In genomic region chr19:6730153-6730804, GRCh38 we compare ENCODE assay signal across 8 cellular contexts. TPM values are rescaled to one million over a fixed set of nuclear protein-coding genes. Genes with fewer than 3 reads are reported as not detected.
DNase-seq lines count a peak whose midpoint lies in the region; ATAC-seq and TF ChIP-seq lines count a peak whose summit lies in the region.

No MANE protein-coding gene starts in this region.

- H3K4me3 ChIP-seq in left lung = peak overlapping the region in 1 of 2 donors; percentile 30
- peak overlapping the region; percentile 22 to 40 (median 30) for H3K4me3 ChIP-seq in stomach

- H3K36me3 ChIP-seq in left lung (peaks cover 0 to 43% of the 10 kb centered on the region in 2 donors), stomach (peaks cover 10 to 49% (median 37%) of the 10 kb centered on the region in 4 donors)

- no peaks in the 10 kb centered on the region for H3K9me3 ChIP-seq in left lung
- no peaks in the 10 kb centered on the region for H3K9me3 ChIP-seq in stomach

- intact Hi-C loops in left lung (cut with DNase I) (loop anchor here (10.0 kb wide), 1 partner anchor 135 kb away; no protein-coding TSS in a partner anchor), stomach (cut with DNase I; ENCODE audit: low total_unique reads) (loop anchor here (10.0 kb wide), 1 partner anchor 135 kb away; no protein-coding TSS in a partner anchor)

- TF ChIP-seq POLR2A in stomach (IDR thresholded peaks at IDR 0.05) = no peak

- peak overlapping the region; percentile 3 to 38 for H3K27ac ChIP-seq in left lung
- peak overlapping the region in 4 of 5 donors; percentile 48 to 77 (median 62) for H3K27ac ChIP-seq in stomach

- no peak for TF ChIP-seq EP300 in stomach (IDR thresholded peaks at IDR 0.05)

- DNase-seq in NCI-H82 (lab: John Stamatoyannopoulos, UW) (peak; percentile 38), NCI-H82 treated with DMSO at 0.1 percent for 48 hours (lab: John Stamatoyannopoulos, UW; ENCODE audit: unreplicated experiment) (no peak), left lung (peak; percentile 87 to 91), stomach (peak; percentile 92), germinal center (ENCODE audit: low spot score) (no peak)
- peak; percentile 70 to 77 for DNase-seq in activated T-cell treated with anti-CD3 and anti-CD28 coated beads, Interleukin-2, amount 50 U/mL, for 48 hours

- TF ChIP-seq CTCF in left lung (IDR thresholded peaks at IDR 0.05) (no peak), stomach (IDR thresholded peaks at IDR 0.05) (no peak)

- H3K4me1 ChIP-seq in left lung (peaks cover 5 to 38% of the 10 kb centered on the region in 2 donors), stomach (peaks cover 13 to 35% (median 18%) of the 10 kb centered on the region in 4 donors)

- peak; percentile 94 for ATAC-seq in left lung
- ATAC-seq in HG03108 (IDR thresholded peaks at IDR 0.05; ENCODE audit: unreplicated experiment) = no peak
- no peak for ATAC-seq in HG03378 (IDR thresholded peaks at IDR 0.05; ENCODE audit: unreplicated experiment)

- H3K27me3 ChIP-seq in left lung = no peaks in the 10 kb centered on the region
- H3K27me3 ChIP-seq in stomach = no peaks in the 10 kb centered on the region

- 33 to 51% (median 36%) methylated on average over 25 to 27 of the region's 27 CpGs for WGBS in stomach, 5 donors

RNA-seq across cellular contexts. Expression of gene GPR108, which starts 7.1 kb away (rescaled TPM):
- total RNA-seq in left lung (10 to 100 TPM; 64.1 to 81.7 TPM), stomach (10 to 100 TPM; 28.1 to 78.6 (median 54.2) TPM)
- 100 to 1,000 TPM in 1 of 3 donors, 10 to 100 TPM in 2; 59.9 to 132 (median 64.4) TPM for polyA plus RNA-seq in stomach

RNA-seq across cellular contexts. Expression of gene TRIP10, which starts 9.2 kb away (rescaled TPM):
- total RNA-seq in left lung (10 to 100 TPM; 62.3 to 75.3 TPM), stomach (10 to 100 TPM; 30.1 to 91.5 (median 86.9) TPM)
- 100 to 1,000 TPM in 1 of 3 donors, 10 to 100 TPM in 2; 44.9 to 111 (median 46.8) TPM for polyA plus RNA-seq in stomach

RNA-seq across cellular contexts. Expression of gene C3, which starts 9.8 kb away (rescaled TPM):
- 100 to 1,000 TPM; 748 to 881 TPM for total RNA-seq in left lung
- 1,000 to 10,000 TPM in 1 of 5 donors, 100 to 1,000 TPM in 2, 10 to 100 TPM in 2; 35.3 to 1,672 (median 430) TPM for total RNA-seq in stomach
- 100 to 1,000 TPM in 1 of 3 donors, 10 to 100 TPM in 2; 22.8 to 367 (median 75.0) TPM for polyA plus RNA-seq in stomach

RNA-seq across cellular contexts. Expression of gene SH2D3A, which starts 37.0 kb away (rescaled TPM):
- total RNA-seq in left lung (10 to 100 TPM; 24.2 to 27.6 TPM), stomach (10 to 100 TPM in 4 of 5 donors, 1 to 10 TPM in 1; 8.8 to 71.3 (median 43.0) TPM)
- polyA plus RNA-seq in stomach = 10 to 100 TPM; 19.9 to 23.6 (median 20.2) TPM

RNA-seq across cellular contexts. Expression of gene VAV1, which starts 42.2 kb away (rescaled TPM):
- total RNA-seq in left lung (10 to 100 TPM; 11.5 to 51.3 TPM), stomach (100 to 1,000 TPM in 1 of 5 donors, 1 to 10 TPM in 4; 2.2 to 130 (median 4.4) TPM)
- polyA plus RNA-seq in stomach = 1 to 10 TPM; 1.7 to 3.7 (median 3.6) TPM

Comparison
In these comparisons a context has a peak if more than half of its experiments do, and no peak if none do; other contexts are left out.
1. DNase-seq: peak in NCI-H82 (single experiment), activated T-cell treated with anti-CD3 and anti-CD28 coated beads, Interleukin-2, amount 50 U/mL, for 48 hours (2 of 2), left lung (2 of 2) and stomach (single experiment); none in NCI-H82 treated with DMSO at 0.1 percent for 48 hours (single experiment) and germinal center (single experiment).